Comparison of ENCODE assay signal across 8 cellular contexts in genomic region chr17:48908047-48908843, GRCh38. TPM values are rescaled to one million over a fixed set of nuclear protein-coding genes. Genes with fewer than 3 reads are reported as not detected.
A peak's percentile ranks its signal among the peaks of the same experiment; 100 is the strongest.
DNase-seq lines count a peak whose midpoint lies in the region; FAIRE-seq and TF ChIP-seq lines count a peak whose summit lies in the region.

Gene UBE2Z, plus strand, starts transcription at chr17:48908407. Its CDS starts 97 bp downstream, at chr17:48908504.

- peak within 1 kb of the TSS; percentile 95 for H3K18ac ChIP-seq in H1 (ENCODE audit: extremely low read depth, low read length)
- peak within 1 kb of the TSS; percentile 100 for H3K18ac ChIP-seq in mesendoderm (ENCODE audit: low read length)

- peak; percentile 84 to 90 for TF ChIP-seq POLR2A in H1 (IDR thresholded peaks at IDR 0.05; ENCODE audit: control extremely low read depth in 1 of 2, low read depth in 2 of 2, low read length in 2 of 2)

- DNase-seq in COR-L47 (lab: John Stamatoyannopoulos, UW) (peak; percentile 85), GM20000 (ENCODE audit: low spot score) (peak; percentile 97), HT1080 (ENCODE audit: low read depth) (peak; percentile 92), NOMO-1 (lab: John Stamatoyannopoulos, UW; ENCODE audit: unreplicated experiment in 2 of 2) (peak; percentile 70 to 86), H1 (ENCODE audit: low read depth in 1 of 2, low spot score in 2 of 2) (peak; percentile 88 to 94), mesendoderm (peak; percentile 97)
- DNase-seq in activated CD8-positive, alpha-beta memory T cell treated with anti-CD3 and anti-CD28 coated beads for 4 hours (ENCODE audit: low read depth in 2 of 2) = peak; percentile 76 to 78
- DNase-seq in stimulated activated CD8-positive, alpha-beta memory T cell treated with anti-CD3 and anti-CD28 coated beads, Interleukin-15, amount 100 ng/mL, for 1 hour (ENCODE audit: low read depth) = peak; percentile 75

- H3K36me3 ChIP-seq in H1 (ENCODE audit: control insufficient read depth in 2 of 4, insufficient read depth in 4 of 4, low read length in 3 of 4) = peaks cover 0 to 32% (median 14%) of the 10 kb centered on the region in 4 experiments; a peak in 7 of 8 replicates
- H3K36me3 ChIP-seq in mesendoderm (ENCODE audit: control insufficient read depth, insufficient read depth, low read length) = peaks cover 16% of the 10 kb centered on the region

- H3K27ac ChIP-seq in H1 (ENCODE audit: low read depth, low read length) (peak within 1 kb of the TSS; percentile 89), mesendoderm (ENCODE audit: low read depth, low read length) (peak within 1 kb of the TSS; percentile 99)

- H2BK20ac ChIP-seq in H1 (ENCODE audit: low read length) = no peak within 1 kb of the TSS

- H3K14ac ChIP-seq in H1 (ENCODE audit: insufficient read length) = no peak within 1 kb of the TSS

- H2BK120ac ChIP-seq in H1 (replicated peaks; ENCODE audit: low read depth, low read length) (peak within 1 kb of the TSS; percentile 13), mesendoderm (ENCODE audit: low read depth, low read length) (peak within 1 kb of the TSS; percentile 98)

- peaks cover 9 to 20% of the 10 kb centered on the region in 2 experiments for H4K20me1 ChIP-seq in H1 (replicated peaks in 1 of 2; ENCODE audit: control insufficient read depth in 1 of 2, insufficient read depth in 2 of 2, low read length in 2 of 2)

- peak within 1 kb of the TSS; percentile 79 to 92 (median 88) for H3K9ac ChIP-seq in H1 (replicated peaks in 1 of 4; ENCODE audit: extremely low read depth in 1 of 4, low read depth in 3 of 4, low read length in 3 of 4)
- H3K9ac ChIP-seq in mesendoderm (ENCODE audit: low read length) = peak within 1 kb of the TSS; percentile 95

- H2BK15ac ChIP-seq in H1 (ENCODE audit: low read length) (0 out of 2 replicates have a peak within 1 kb of the TSS, but pooled peaks have one; percentile 61), mesendoderm (replicated peaks; ENCODE audit: low read depth) (no peak within 1 kb of the TSS)

- H3K79me2 ChIP-seq in H1 (ENCODE audit: control insufficient read depth in 1 of 2, insufficient read depth in 2 of 2, low read length in 2 of 2) (peaks cover 21 to 42% of the 10 kb centered on the region in 2 experiments), mesendoderm (ENCODE audit: control insufficient read depth, insufficient read depth, low read length) (peaks cover 38% of the 10 kb centered on the region)

- TF ChIP-seq EP300 in H1 (IDR thresholded peaks at IDR 0.05; ENCODE audit: borderline replicate concordance in 1 of 2, low read depth in 2 of 2, low read length in 2 of 2) = no peak

- no peaks in the 10 kb centered on the region for H3K9me3 ChIP-seq in H1 (ENCODE audit: insufficient read depth in 2 of 2, low read depth in 1 of 2, low read length in 1 of 2)

- H3K4ac ChIP-seq in H1 (replicated peaks; ENCODE audit: insufficient read length, low read depth, low read length) = peak within 1 kb of the TSS; percentile 17
- peak within 1 kb of the TSS; percentile 100 for H3K4ac ChIP-seq in mesendoderm (ENCODE audit: low read depth, low read length)

- H2AFZ ChIP-seq in H1 (ENCODE audit: low read length) = peak within 1 kb of the TSS; percentile 1; the same call in 1 of the 2 replicates

- FAIRE-seq in H1 (lab: Jason Lieb, UNC) = peak; percentile 28

- H4K8ac ChIP-seq in H1 (ENCODE audit: extremely low read depth, insufficient read depth, low read length) = peak within 1 kb of the TSS; percentile 92; the same call in 1 of the 2 replicates
- H4K8ac ChIP-seq in mesendoderm (ENCODE audit: low read depth, low read length) = peak within 1 kb of the TSS; percentile 95

- peaks cover 5 to 17% (median 6%) of the 10 kb centered on the region in 4 experiments for H3K4me1 ChIP-seq in H1 (replicated peaks in 1 of 4; ENCODE audit: control insufficient read depth in 3 of 4, insufficient read depth in 4 of 4, low read length in 3 of 4)
- H3K4me1 ChIP-seq in mesendoderm (ENCODE audit: control insufficient read depth, low read depth, low read length) = peaks cover 15% of the 10 kb centered on the region

- H3K79me1 ChIP-seq in H1 (ENCODE audit: low read depth, low read length) (peaks cover 19% of the 10 kb centered on the region), mesendoderm (ENCODE audit: low read length) (peaks cover 26% of the 10 kb centered on the region)

- WGBS in H1 (ENCODE audit: extremely low coverage in 1 of 2, insufficient coverage in 1 of 2, insufficient read length in 1 of 2, insufficient replicate concordance in 2 of 2, low coverage in 1 of 2, low lambda C conversion rate in 2 of 2, missing lambda C conversion rate in 1 of 2), 2 experiments = 2% methylated on average over 22 of the region's 81 CpGs; no CpG with 5 or more reads in 1 of the 2 experiments
- no CpG with 5 or more reads among the region's 81 CpGs for WGBS in mesendoderm (ENCODE audit: extremely low coverage, insufficient coverage, low lambda C conversion rate)

- H3K23ac ChIP-seq in H1 (ENCODE audit: insufficient read length) = no peak within 1 kb of the TSS
- no peak within 1 kb of the TSS for H3K23ac ChIP-seq in mesendoderm (ENCODE audit: low read length)

- peak; percentile 15 for TF ChIP-seq CTCF in GM20000 (IDR thresholded peaks at IDR 0.05; ENCODE audit: extremely low read depth, missing control alignments)
- peak; percentile 31 to 52 (median 39) for TF ChIP-seq CTCF in H1 (IDR thresholded peaks at IDR 0.05; ENCODE audit: control extremely low read depth in 1 of 3, insufficient read depth in 1 of 3, low read depth in 1 of 3, low read length in 3 of 3)

- H3K23me2 ChIP-seq in H1 (ENCODE audit: low read depth, low read length) = peaks cover 8% of the 10 kb centered on the region

- H2BK5ac ChIP-seq in H1 (ENCODE audit: low read depth, low read length) = peak within 1 kb of the TSS; percentile 94
- H2BK5ac ChIP-seq in mesendoderm (ENCODE audit: low read length) = peak within 1 kb of the TSS; percentile 80

- H3K56ac ChIP-seq in H1 (replicated peaks; ENCODE audit: insufficient read length, low read depth, low read length) (peak within 1 kb of the TSS; percentile 74), mesendoderm (ENCODE audit: low read length) (peak within 1 kb of the TSS; percentile 99)

- H3K27me3 ChIP-seq in H1 (replicated peaks in 1 of 4; ENCODE audit: control insufficient read depth in 3 of 4, extremely low read depth in 1 of 4, insufficient read depth in 3 of 4, low read length in 3 of 4) = no peaks in the 10 kb centered on the region
- no peaks in the 10 kb centered on the region for H3K27me3 ChIP-seq in mesendoderm (ENCODE audit: insufficient read depth, low read length, poor library complexity)

- peak within 1 kb of the TSS; percentile 82 for H4K5ac ChIP-seq in H1 (ENCODE audit: insufficient read length, low read depth, low read length)
- H4K5ac ChIP-seq in mesendoderm (ENCODE audit: low read length) = no peak within 1 kb of the TSS

- 0 out of 4 replicates have a peak, but pooled peaks of 1 of the 2 experiments have one; percentile 5 for TF ChIP-seq RAD21 in H1 (IDR thresholded peaks at IDR 0.05 in 1 of 2, conservative IDR thresholded peaks at IDR 0.05 in 1 of 2; ENCODE audit: low read depth in 2 of 2, low read length in 2 of 2)

- H2BK12ac ChIP-seq in H1 (ENCODE audit: low read depth, low read length) = peak within 1 kb of the TSS; percentile 55; the same call in 1 of the 2 replicates

- 0 out of 2 replicates have a peak within 1 kb of the TSS, but pooled peaks have one; percentile 75 for H2AK5ac ChIP-seq in H1 (ENCODE audit: low read depth, low read length)
- H2AK5ac ChIP-seq in mesendoderm (ENCODE audit: low read length) = no peak within 1 kb of the TSS

- H3K4me2 ChIP-seq in H1 (ENCODE audit: insufficient read depth in 1 of 2, low read depth in 2 of 2, low read length in 2 of 2) (peak within 1 kb of the TSS; percentile 86 to 88), mesendoderm (ENCODE audit: low read length) (peak within 1 kb of the TSS; percentile 68)

- CTCF ChIA-PET in H1 (lab: Charles Lee; ENCODE audit: partially characterized antibody) = interaction anchor here (0.5 to 2.2 kb wide), 10 partner anchors 14 to 191 kb away, joined by 3 to 16 read pairs (median 4); partner anchors contain the start of gene ATP5MC1

- POLR2A ChIA-PET in H1 (lab: Charles Lee; ENCODE audit: partially characterized antibody) = interaction anchor here (0.5 to 8.2 kb wide), 35 partner anchors 8 to 219 kb away, joined by 3 to 93 read pairs (median 4); partner anchors contain the start of genes ATP5MC1, IGF2BP1, SNF8 and TTLL6

- H4K91ac ChIP-seq in H1 (replicated peaks; ENCODE audit: insufficient read length, low read length) = peak within 1 kb of the TSS; percentile 87

- H3K4me3 ChIP-seq in H1 (ENCODE audit: extremely low read depth in 1 of 4, insufficient read depth in 2 of 4, low read depth in 3 of 4, low read length in 4 of 4) = peak within 1 kb of the TSS; percentile 74 to 97 (median 80)
- H3K4me3 ChIP-seq in mesendoderm (ENCODE audit: low read length) = peak within 1 kb of the TSS; percentile 92

TF ChIP-seq in H1, 55 proteins besides CTCF, POLR2A, EP300 and RAD21 (continues in another document):
- TF ChIP-seq GTF2F1 (IDR thresholded peaks at IDR 0.05; ENCODE audit: borderline replicate concordance, low read depth, low read length) = peak; percentile 12; the same call in 1 of the 2 replicates
- TF ChIP-seq TEAD4 (IDR thresholded peaks at IDR 0.05; ENCODE audit: low read depth, low read length) = no peak
- no peak for TF ChIP-seq SAP30 (IDR thresholded peaks at IDR 0.05; ENCODE audit: insufficient read depth, insufficient replicate concordance, low read length)
- no peak for TF ChIP-seq KDM1A (IDR thresholded peaks at IDR 0.05; ENCODE audit: borderline replicate concordance, low read length)
- TF ChIP-seq ZNF274 (IDR thresholded peaks at IDR 0.05; ENCODE audit: borderline replicate concordance, extremely low read depth, low read length) = no peak
- TF ChIP-seq EGR1 (IDR thresholded peaks at IDR 0.05; ENCODE audit: borderline replicate concordance, low read depth, low read length) = peak; percentile 87
- TF ChIP-seq YY1 (IDR thresholded peaks at IDR 0.05; ENCODE audit: low read depth, low read length) = peak; percentile 80

RNA-seq across cellular contexts. Expression of gene UBE2Z, which starts in this region (rescaled TPM):
- total RNA-seq in HT1080 (2014; rRNA removed; shearing (Covaris generic)) = 94.8 and 123 TPM in 2 replicates
- 98.1 and 101 TPM in 2 replicates for polyA plus RNA-seq in HT1080 (2015; cell fraction: cytosol; rRNA removed)
- polyA plus RNA-seq in HT1080 (2015; cell fraction: nucleus; rRNA removed) = 106 and 121 TPM in 2 replicates
- total RNA-seq in H1 (2021; fragmentation: NEBNext Ultra II Directional; extraction: Animal tissue kit (Norgen Biotek cat#: 25700)) = 75.3 and 75.9 TPM in 2 replicates
- 73.4 and 76.4 TPM in 2 replicates for polyA plus RNA-seq in H1 (2011; rRNA removed)
- polyA plus RNA-seq in H1 (2011; cell fraction: cytosol; rRNA removed) = 82.1 TPM
- polyA plus RNA-seq in H1 (2011; cell fraction: nucleus; rRNA removed) = 74.8 TPM
- 58.5 to 64.1 TPM (median 60.6 TPM) in 4 replicates for polyA plus RNA-seq in H1 (2012, experiment 1 of 2)
- 68.7 TPM for polyA plus RNA-seq in H1 (2012, experiment 2 of 2)
- polyA plus RNA-seq in H1 (2013, experiment 1 of 2) = 49.0 TPM
- 48.4 TPM for polyA plus RNA-seq in H1 (2013, experiment 2 of 2)
- polyA minus RNA-seq in H1 (2011; rRNA and poly(A)+ RNA removed) = 94.4 and 101 TPM in 2 replicates
- polyA minus RNA-seq in H1 (2011; cell fraction: cytosol; rRNA and poly(A)+ RNA removed) = 47.7 TPM
- 63.5 TPM for polyA minus RNA-seq in H1 (2011; cell fraction: nucleus; rRNA and poly(A)+ RNA removed)
- polyA plus RNA-seq in mesendoderm (2013, experiment 1 of 2) = 52.0 TPM
- polyA plus RNA-seq in mesendoderm (2013, experiment 2 of 2) = 52.4 TPM

Comparison
In these comparisons a context has a peak if more than half of its experiments do, and no peak if none do; other contexts are left out.
1. Peak in every context shown above with its lines: DNase-seq, H3K4me3 ChIP-seq and H3K27ac ChIP-seq.